8 cellular contexts compared by ENCODE assay signal in the genomic region with DNA sequence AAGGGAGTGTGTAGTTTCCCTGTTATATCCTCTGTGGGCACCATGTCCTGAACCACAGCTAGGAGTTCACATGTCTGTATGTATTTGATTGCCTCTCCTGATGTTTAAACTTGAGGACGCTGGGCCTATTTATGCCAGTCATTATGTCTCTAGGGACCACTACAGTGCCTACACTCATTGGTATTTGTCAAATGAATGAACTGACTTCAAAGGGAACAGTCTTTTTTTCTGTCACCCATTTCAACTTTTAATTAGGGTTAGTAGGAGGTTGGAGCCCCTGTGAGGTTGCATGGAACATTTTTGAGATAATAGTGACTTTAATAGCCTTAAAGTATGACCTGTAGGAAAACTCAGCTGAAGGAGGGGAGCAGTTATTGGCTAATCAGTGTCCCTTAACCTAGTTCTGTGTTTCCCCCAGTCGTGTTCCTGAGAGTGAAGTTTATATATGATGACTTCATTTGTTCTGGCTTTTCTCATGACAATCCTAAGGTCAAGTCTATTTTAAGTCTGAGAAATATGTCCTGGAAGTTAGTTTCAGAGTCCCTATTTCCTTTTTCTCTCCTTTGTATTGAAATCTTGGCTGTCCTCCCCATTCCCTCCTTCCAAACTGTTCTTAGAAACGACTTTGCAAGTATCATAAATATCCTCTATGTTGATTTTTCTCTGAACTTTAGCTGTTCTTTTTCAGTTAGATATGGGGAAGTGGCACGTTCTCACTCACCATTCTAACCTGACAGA. TPM values are rescaled to one million over a fixed set of nuclear protein-coding genes. Genes with fewer than 3 reads are reported as not detected.
DNase-seq lines count a peak whose midpoint lies in the region; ATAC-seq and TF ChIP-seq lines count a peak whose summit lies in the region.

No MANE protein-coding gene starts in this region.

- peaks cover 2% of the 10 kb centered on the region for H3K9me3 Mint-ChIP-seq in nephron

- H3K36me3 Mint-ChIP-seq in nephron (ENCODE audit: low read depth) = no peaks in the 10 kb centered on the region

- no peaks in the 10 kb centered on the region for H3K9me3 ChIP-seq in duodenal mucosa (ENCODE audit: control insufficient read depth in 1 of 2, low read length in 2 of 2)

- H3K4me1 ChIP-seq in duodenal mucosa (ENCODE audit: control insufficient read depth in 1 of 2, insufficient read depth in 2 of 2, low read length in 2 of 2) = peaks cover 43 to 53% of the 10 kb centered on the region in 2 donors

- DNase-seq in AG08396 (ENCODE audit: low spot score) = peak; percentile 42
- no peak for DNase-seq in LNCaP clone FGC (ENCODE audit: low read depth)
- no peak for DNase-seq in NCI-H1930 (lab: John Stamatoyannopoulos, UW)
- DNase-seq in SK-N-DZ (ENCODE audit: low spot score) = no peak

- no peaks in the 10 kb centered on the region for H3K36me3 ChIP-seq in duodenal mucosa (ENCODE audit: control insufficient read depth in 1 of 2, insufficient read depth in 2 of 2, low read length in 2 of 2)

- TF ChIP-seq CTCF in LNCaP clone FGC (IDR thresholded peaks at IDR 0.05; ENCODE audit: control insufficient read depth, extremely low read depth, insufficient read depth) (0 out of 2 replicates have a peak, but pooled peaks have one; percentile 14), nephron (IDR thresholded peaks at IDR 0.05; ENCODE audit: unreplicated experiment in 3 of 3) (peak; percentile 28 to 47 (median 35))

- H3K4me3 Mint-ChIP-seq in nephron = no peak overlapping the region

- H3K27me3 Mint-ChIP-seq in nephron (ENCODE audit: low read depth) = no peaks in the 10 kb centered on the region

- no peak overlapping the region for H3K9ac ChIP-seq in duodenal mucosa (ENCODE audit: low read depth in 1 of 2, low read length in 2 of 2)

- H3K4me3 ChIP-seq in LNCaP clone FGC (ENCODE audit: low read depth, low read length) (no peak overlapping the region), duodenal mucosa (ENCODE audit: low read depth in 1 of 2, low read length in 2 of 2) (no peak overlapping the region)

- ATAC-seq in GM19452 (IDR thresholded peaks at IDR 0.05; ENCODE audit: unreplicated experiment) (no peak), GM19467 (IDR thresholded peaks at IDR 0.05; ENCODE audit: unreplicated experiment) (no peak)

- peak overlapping the region; percentile 39 for H3K27ac ChIP-seq in duodenal mucosa (ENCODE audit: low read depth, low read length)

- peak overlapping the region; percentile 25 to 50 (median 32) for H3K27ac Mint-ChIP-seq in nephron

- peaks cover 38% of the 10 kb centered on the region for H3K4me1 Mint-ChIP-seq in nephron

- no peaks in the 10 kb centered on the region for H3K27me3 ChIP-seq in duodenal mucosa (ENCODE audit: control insufficient read depth in 1 of 2, insufficient read depth in 2 of 2, low read length in 2 of 2)

RNA-seq across cellular contexts. Expression of a gene that starts 29.0 kb away (rescaled TPM):
- 13.0 and 15.0 TPM in 2 replicates for polyA plus RNA-seq in SK-N-DZ (2014; cell fraction: cytosol; rRNA removed)
- 33.6 and 52.2 TPM in 2 replicates for polyA plus RNA-seq in SK-N-DZ (2014; cell fraction: nucleus; rRNA removed)
